In the genomic region with DNA sequence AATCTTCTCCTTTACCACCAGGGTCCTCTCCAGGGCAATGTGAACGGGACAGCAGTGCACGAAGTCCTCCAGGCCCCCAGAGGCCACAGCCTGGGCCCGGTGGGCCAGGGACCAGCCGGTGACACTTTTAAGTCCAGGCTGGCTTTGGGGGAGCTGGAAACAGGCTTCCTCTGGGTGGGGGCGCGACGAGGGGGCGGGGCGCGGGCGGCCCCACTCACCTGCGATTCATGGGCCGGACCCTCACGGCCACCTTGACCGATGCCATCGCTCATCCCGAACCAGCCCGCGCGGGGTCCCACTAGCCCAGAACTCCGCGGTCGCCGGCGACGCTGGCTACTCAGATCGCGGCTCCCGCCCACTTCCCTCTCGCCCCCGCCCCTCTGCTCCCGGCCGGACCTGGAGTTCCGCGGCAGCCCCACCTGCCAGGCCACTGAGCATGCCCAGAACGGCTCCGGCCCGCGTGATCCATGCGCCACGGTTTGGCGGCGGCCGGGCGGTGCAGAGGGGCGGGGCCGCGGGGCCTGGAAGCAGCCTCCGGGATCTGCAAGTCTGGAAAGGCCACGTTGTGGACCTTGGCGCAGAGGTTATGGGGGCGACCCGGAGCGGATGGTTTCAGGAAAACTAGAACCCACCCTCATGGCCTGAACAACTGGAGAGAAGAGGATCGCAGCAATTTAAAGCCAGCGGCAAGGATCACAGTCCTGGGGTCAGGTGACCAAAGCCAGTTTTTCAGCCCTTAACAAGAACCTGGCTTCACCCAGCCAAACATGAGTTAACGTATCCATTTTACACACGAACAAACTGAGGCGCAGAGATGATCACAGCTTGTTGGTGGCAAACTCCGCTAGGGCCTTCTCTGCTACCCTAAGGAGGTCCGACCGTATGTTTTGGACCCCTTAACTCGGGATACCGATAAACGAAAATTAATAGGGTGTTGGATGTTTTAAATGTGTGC, we compare ENCODE assay signal across 1 cellular context.
TF ChIP-seq lines count a peak whose summit lies in the region.

A gene with protein sequence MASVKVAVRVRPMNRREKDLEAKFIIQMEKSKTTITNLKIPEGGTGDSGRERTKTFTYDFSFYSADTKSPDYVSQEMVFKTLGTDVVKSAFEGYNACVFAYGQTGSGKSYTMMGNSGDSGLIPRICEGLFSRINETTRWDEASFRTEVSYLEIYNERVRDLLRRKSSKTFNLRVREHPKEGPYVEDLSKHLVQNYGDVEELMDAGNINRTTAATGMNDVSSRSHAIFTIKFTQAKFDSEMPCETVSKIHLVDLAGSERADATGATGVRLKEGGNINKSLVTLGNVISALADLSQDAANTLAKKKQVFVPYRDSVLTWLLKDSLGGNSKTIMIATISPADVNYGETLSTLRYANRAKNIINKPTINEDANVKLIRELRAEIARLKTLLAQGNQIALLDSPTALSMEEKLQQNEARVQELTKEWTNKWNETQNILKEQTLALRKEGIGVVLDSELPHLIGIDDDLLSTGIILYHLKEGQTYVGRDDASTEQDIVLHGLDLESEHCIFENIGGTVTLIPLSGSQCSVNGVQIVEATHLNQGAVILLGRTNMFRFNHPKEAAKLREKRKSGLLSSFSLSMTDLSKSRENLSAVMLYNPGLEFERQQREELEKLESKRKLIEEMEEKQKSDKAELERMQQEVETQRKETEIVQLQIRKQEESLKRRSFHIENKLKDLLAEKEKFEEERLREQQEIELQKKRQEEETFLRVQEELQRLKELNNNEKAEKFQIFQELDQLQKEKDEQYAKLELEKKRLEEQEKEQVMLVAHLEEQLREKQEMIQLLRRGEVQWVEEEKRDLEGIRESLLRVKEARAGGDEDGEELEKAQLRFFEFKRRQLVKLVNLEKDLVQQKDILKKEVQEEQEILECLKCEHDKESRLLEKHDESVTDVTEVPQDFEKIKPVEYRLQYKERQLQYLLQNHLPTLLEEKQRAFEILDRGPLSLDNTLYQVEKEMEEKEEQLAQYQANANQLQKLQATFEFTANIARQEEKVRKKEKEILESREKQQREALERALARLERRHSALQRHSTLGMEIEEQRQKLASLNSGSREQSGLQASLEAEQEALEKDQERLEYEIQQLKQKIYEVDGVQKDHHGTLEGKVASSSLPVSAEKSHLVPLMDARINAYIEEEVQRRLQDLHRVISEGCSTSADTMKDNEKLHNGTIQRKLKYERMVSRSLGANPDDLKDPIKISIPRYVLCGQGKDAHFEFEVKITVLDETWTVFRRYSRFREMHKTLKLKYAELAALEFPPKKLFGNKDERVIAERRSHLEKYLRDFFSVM (N-terminal part only) (minus strand): TSS at position 438 of the 955 bp plus-strand sequence. CDS start 173 bp downstream, at position 265.

TF ChIP-seq in HepG2, 621 proteins besides CTCF, POLR2A, EP300 and RAD21 (continues in another document):
- TF ChIP-seq SMAD9 (CRISPR knock-in tag; IDR thresholded peaks at IDR 0.05) (no peak; the same call in 1 of the 2 replicates), ZNF136 (CRISPR knock-in tag; IDR thresholded peaks at IDR 0.05; ENCODE audit: low read depth) (peak; percentile 94; the same call in 1 of the 2 replicates), ZNF713 (CRISPR knock-in tag; IDR thresholded peaks at IDR 0.05) (no peak; the same call in 1 of the 2 replicates), GATAD2A (CRISPR knock-in tag; IDR thresholded peaks at IDR 0.05) (peak; percentile 77), PHF5A (CRISPR knock-in tag; IDR thresholded peaks at IDR 0.05; ENCODE audit: low read depth, unreplicated experiment) (peak; percentile 81), ZNF749 (CRISPR knock-in tag; IDR thresholded peaks at IDR 0.05; ENCODE audit: borderline replicate concordance) (peak; percentile 95; the same call in 1 of the 2 replicates), ZNF747 (CRISPR knock-in tag; IDR thresholded peaks at IDR 0.05; ENCODE audit: borderline replicate concordance) (peak; percentile 81; the same call in 1 of the 2 replicates), PITX1 (CRISPR knock-in tag; IDR thresholded peaks at IDR 0.05) (peak; percentile 82), ZNF598 (CRISPR knock-in tag; IDR thresholded peaks at IDR 0.05; ENCODE audit: borderline replicate concordance) (peak; percentile 91; the same call in 1 of the 2 replicates), GABPA (IDR thresholded peaks at IDR 0.05; ENCODE audit: low read depth, low read length) (no peak), GABPA (CRISPR knock-in tag; IDR thresholded peaks at IDR 0.05; ENCODE audit: low read depth) (no peak), ZSCAN29 (CRISPR knock-in tag; conservative IDR thresholded peaks at IDR 0.05) (0 out of 2 replicates have a peak, but pooled peaks have one; percentile 31), ZNF891 (CRISPR knock-in tag; IDR thresholded peaks at IDR 0.05) (peak; percentile 96), REL (CRISPR knock-in tag; conservative IDR thresholded peaks at IDR 0.05) (0 out of 2 replicates have a peak, but pooled peaks have one; percentile 36), NFKB2 (CRISPR knock-in tag; IDR thresholded peaks at IDR 0.05; ENCODE audit: borderline replicate concordance) (peak; percentile 98), RFX1 (IDR thresholded peaks at IDR 0.05) (no peak), GPN1 (CRISPR knock-in tag; IDR thresholded peaks at IDR 0.05; ENCODE audit: borderline replicate concordance) (0 out of 2 replicates have a peak, but pooled peaks have one; percentile 34), HNRNPL (IDR thresholded peaks at IDR 0.05; ENCODE audit: low read depth, low read length) (0 out of 2 replicates have a peak, but pooled peaks have one; percentile 30), XBP1 (CRISPR knock-in tag; IDR thresholded peaks at IDR 0.05) (peak; percentile 32; the same call in 1 of the 2 replicates), RBM39 (IDR thresholded peaks at IDR 0.05; ENCODE audit: low read depth, low read length, poor library complexity, severe bottlenecking) (peak; percentile 100), SP2 (CRISPR knock-in tag; IDR thresholded peaks at IDR 0.05) (peak; percentile 53; the same call in 1 of the 2 replicates), KLF6 (CRISPR knock-in tag; IDR thresholded peaks at IDR 0.05) (peak; percentile 93), CC2D1A (CRISPR knock-in tag; IDR thresholded peaks at IDR 0.05) (peak; percentile 97; the same call in 1 of the 2 replicates), SRY (CRISPR knock-in tag; IDR thresholded peaks at IDR 0.05) (peak; percentile 91), NR2F1 (CRISPR knock-in tag; IDR thresholded peaks at IDR 0.05) (peak in 1 of 2 experiments; percentile 53; a peak in 2 of 4 replicates), NFYB (CRISPR knock-in tag; IDR thresholded peaks at IDR 0.05) (peak; percentile 48; the same call in 1 of the 2 replicates), CENPT (CRISPR knock-in tag; IDR thresholded peaks at IDR 0.05; ENCODE audit: low read depth) (peak; percentile 46; the same call in 1 of the 2 replicates)
- TF ChIP-seq, protein P1, sequence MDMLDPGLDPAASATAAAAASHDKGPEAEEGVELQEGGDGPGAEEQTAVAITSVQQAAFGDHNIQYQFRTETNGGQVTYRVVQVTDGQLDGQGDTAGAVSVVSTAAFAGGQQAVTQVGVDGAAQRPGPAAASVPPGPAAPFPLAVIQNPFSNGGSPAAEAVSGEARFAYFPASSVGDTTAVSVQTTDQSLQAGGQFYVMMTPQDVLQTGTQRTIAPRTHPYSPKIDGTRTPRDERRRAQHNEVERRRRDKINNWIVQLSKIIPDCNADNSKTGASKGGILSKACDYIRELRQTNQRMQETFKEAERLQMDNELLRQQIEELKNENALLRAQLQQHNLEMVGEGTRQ (IDR thresholded peaks at IDR 0.05; ENCODE audit: low read depth, low read length) = peak; percentile 59
- TF ChIP-seq, protein P1 (CRISPR knock-in tag; IDR thresholded peaks at IDR 0.05; ENCODE audit: borderline replicate concordance) = peak; percentile 73
- TF ChIP-seq, protein P2, sequence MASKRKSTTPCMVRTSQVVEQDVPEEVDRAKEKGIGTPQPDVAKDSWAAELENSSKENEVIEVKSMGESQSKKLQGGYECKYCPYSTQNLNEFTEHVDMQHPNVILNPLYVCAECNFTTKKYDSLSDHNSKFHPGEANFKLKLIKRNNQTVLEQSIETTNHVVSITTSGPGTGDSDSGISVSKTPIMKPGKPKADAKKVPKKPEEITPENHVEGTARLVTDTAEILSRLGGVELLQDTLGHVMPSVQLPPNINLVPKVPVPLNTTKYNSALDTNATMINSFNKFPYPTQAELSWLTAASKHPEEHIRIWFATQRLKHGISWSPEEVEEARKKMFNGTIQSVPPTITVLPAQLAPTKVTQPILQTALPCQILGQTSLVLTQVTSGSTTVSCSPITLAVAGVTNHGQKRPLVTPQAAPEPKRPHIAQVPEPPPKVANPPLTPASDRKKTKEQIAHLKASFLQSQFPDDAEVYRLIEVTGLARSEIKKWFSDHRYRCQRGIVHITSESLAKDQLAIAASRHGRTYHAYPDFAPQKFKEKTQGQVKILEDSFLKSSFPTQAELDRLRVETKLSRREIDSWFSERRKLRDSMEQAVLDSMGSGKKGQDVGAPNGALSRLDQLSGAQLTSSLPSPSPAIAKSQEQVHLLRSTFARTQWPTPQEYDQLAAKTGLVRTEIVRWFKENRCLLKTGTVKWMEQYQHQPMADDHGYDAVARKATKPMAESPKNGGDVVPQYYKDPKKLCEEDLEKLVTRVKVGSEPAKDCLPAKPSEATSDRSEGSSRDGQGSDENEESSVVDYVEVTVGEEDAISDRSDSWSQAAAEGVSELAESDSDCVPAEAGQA (IDR thresholded peaks at IDR 0.05; ENCODE audit: low read depth) = no peak; the same call in 1 of the 2 replicates
- TF ChIP-seq, protein P2 (CRISPR knock-in tag; IDR thresholded peaks at IDR 0.05; ENCODE audit: borderline replicate concordance) = no peak
- TF ChIP-seq, protein P3, sequence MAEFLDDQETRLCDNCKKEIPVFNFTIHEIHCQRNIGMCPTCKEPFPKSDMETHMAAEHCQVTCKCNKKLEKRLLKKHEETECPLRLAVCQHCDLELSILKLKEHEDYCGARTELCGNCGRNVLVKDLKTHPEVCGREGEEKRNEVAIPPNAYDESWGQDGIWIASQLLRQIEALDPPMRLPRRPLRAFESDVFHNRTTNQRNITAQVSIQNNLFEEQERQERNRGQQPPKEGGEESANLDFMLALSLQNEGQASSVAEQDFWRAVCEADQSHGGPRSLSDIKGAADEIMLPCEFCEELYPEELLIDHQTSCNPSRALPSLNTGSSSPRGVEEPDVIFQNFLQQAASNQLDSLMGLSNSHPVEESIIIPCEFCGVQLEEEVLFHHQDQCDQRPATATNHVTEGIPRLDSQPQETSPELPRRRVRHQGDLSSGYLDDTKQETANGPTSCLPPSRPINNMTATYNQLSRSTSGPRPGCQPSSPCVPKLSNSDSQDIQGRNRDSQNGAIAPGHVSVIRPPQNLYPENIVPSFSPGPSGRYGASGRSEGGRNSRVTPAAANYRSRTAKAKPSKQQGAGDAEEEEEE (CRISPR knock-in tag; IDR thresholded peaks at IDR 0.05; ENCODE audit: borderline replicate concordance) = peak; percentile 37; the same call in 1 of the 2 replicates
- TF ChIP-seq, protein P4, sequence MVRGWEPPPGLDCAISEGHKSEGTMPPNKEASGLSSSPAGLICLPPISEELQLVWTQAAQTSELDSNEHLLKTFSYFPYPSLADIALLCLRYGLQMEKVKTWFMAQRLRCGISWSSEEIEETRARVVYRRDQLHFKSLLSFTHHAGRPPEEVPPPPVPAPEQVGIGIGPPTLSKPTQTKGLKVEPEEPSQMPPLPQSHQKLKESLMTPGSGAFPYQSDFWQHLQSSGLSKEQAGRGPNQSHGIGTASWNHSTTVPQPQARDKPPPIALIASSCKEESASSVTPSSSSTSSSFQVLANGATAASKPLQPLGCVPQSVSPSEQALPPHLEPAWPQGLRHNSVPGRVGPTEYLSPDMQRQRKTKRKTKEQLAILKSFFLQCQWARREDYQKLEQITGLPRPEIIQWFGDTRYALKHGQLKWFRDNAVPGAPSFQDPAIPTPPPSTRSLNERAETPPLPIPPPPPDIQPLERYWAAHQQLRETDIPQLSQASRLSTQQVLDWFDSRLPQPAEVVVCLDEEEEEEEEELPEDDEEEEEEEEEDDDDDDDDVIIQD (CRISPR knock-in tag; IDR thresholded peaks at IDR 0.05; ENCODE audit: low read depth) = peak; percentile 84; the same call in 1 of the 2 replicates
- TF ChIP-seq, protein P5, sequence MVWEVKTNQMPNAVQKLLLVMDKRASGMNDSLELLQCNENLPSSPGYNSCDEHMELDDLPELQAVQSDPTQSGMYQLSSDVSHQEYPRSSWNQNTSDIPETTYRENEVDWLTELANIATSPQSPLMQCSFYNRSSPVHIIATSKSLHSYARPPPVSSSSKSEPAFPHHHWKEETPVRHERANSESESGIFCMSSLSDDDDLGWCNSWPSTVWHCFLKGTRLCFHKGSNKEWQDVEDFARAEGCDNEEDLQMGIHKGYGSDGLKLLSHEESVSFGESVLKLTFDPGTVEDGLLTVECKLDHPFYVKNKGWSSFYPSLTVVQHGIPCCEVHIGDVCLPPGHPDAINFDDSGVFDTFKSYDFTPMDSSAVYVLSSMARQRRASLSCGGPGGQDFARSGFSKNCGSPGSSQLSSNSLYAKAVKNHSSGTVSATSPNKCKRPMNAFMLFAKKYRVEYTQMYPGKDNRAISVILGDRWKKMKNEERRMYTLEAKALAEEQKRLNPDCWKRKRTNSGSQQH (CRISPR knock-in tag; IDR thresholded peaks at IDR 0.05; ENCODE audit: low read depth) = peak; percentile 93
- TF ChIP-seq, protein P6, sequence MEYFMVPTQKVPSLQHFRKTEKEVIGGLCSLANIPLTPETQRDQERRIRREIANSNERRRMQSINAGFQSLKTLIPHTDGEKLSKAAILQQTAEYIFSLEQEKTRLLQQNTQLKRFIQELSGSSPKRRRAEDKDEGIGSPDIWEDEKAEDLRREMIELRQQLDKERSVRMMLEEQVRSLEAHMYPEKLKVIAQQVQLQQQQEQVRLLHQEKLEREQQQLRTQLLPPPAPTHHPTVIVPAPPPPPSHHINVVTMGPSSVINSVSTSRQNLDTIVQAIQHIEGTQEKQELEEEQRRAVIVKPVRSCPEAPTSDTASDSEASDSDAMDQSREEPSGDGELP (IDR thresholded peaks at IDR 0.05; ENCODE audit: borderline replicate concordance, low read depth) = peak; percentile 72; the same call in 1 of the 2 replicates
